In the genomic region with DNA sequence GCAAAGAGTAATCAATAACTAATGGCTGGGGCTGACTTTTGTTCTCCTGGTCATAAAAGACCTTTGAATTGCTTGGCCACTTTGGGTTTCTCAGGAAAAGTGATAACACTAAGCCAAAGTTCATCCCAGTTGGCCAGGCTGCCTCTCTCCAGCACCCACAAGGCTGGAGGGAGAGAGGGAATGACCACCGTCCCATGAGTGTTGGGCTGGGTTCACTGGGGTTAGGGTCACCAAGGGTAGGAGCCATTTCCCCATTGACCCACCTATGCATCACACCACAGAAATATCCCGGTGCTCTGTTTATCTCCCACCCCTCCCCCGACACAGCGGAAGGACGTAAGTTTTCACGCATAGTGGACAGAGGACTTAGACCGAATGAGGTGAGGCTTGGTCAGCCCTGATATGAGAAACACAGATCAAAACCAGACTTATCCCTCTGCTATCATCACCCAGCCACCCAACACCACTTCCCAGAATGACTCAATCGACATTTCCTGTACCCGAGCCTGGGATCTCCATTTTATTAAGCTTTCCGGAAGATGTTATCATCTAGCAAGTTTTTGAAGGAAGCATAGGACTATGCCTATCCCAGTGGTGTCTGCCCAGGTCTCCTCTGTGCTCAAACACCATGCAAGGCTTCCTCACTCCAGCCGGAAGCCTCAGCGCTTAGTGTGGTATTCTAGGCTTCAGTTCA, we compare ENCODE assay signal across 15 cellular contexts. TPM values are rescaled to one million over a fixed set of nuclear protein-coding genes. Genes with fewer than 3 reads are reported as not detected.
DNase-seq lines count a peak whose midpoint lies in the region; ATAC-seq, FAIRE-seq and TF ChIP-seq lines count a peak whose summit lies in the region.
"Had no signal": no experiment of that assay in that cellular context is flagged by ENCODE, and none has a peak within 500 bp of the region (broad histone marks: within the 10 kb centered on the region; RNA-seq: fewer than 3 reads in every experiment).

No MANE protein-coding gene starts in this region.

- TF ChIP-seq CTCF in A549 (IDR thresholded peaks at IDR 0.05) = no peak
- TF ChIP-seq CTCF in HepG2 (CRISPR knock-in tag; IDR thresholded peaks at IDR 0.05) = no peak

- H2AFZ ChIP-seq in HepG2 (ENCODE audit: low read length) = no peak overlapping the region

- DNase-seq in A549 (ENCODE audit: low read depth in 1 of 2, low spot score in 1 of 2) = no peak
- DNase-seq in M059J (ENCODE audit: low read depth) = peak; percentile 46
- DNase-seq in dermis blood vessel endothelial cell = peak; percentile 28
- DNase-seq in HepG2 (ENCODE audit: low spot score) = no peak
- no peak for DNase-seq in activated T-cell treated with anti-CD3 and anti-CD28 coated beads, Interleukin-2, amount 50 U/mL, for 48 hours
- no peak for DNase-seq in activated T-helper 2 cell treated with anti-CD3 and anti-CD28 coated beads, Interferon-gamma antibody, Interleukin-2, Interleukin-4, amounts not matched to agents 10 μg/mL and 5 μg/mL and 100 μg/mL, durations not matched to agents 14 hours and 24 hours and 36 hours (ENCODE audit: low spot score)
- no peak for DNase-seq in middle frontal gyrus (ENCODE audit: extremely low spot score, low spot score)
- DNase-seq in retina = no peak
- DNase-seq: DMS53, GOT3, NCI-H187 treated with DMSO at 0.1 percent for 48 hours, NCI-H774, SHP77 treated with DMSO at 0.1 percent for 48 hours had no signal

- H3K36me3 Mint-ChIP-seq in activated T-helper 2 cell treated with anti-CD3 and anti-CD28 coated beads, Interferon-gamma antibody, Interleukin-2, Interleukin-4, amounts not matched to agents 10 μg/mL and 5 μg/mL and 100 μg/mL, durations not matched to agents 14 hours and 24 hours and 36 hours (ENCODE audit: low read depth) = no peaks in the 10 kb centered on the region

- H3K27me3 ChIP-seq in HepG2 (ENCODE audit: control insufficient read depth in 1 of 2, insufficient read depth in 2 of 2, low read length in 2 of 2) = no peaks in the 10 kb centered on the region

- H3K9ac ChIP-seq in HepG2 (ENCODE audit: insufficient read depth, low read depth, low read length) = no peak overlapping the region

- peaks cover 30% of the 10 kb centered on the region for H3K27me3 Mint-ChIP-seq in activated T-helper 2 cell treated with anti-CD3 and anti-CD28 coated beads, Interferon-gamma antibody, Interleukin-2, Interleukin-4, amounts not matched to agents 10 μg/mL and 5 μg/mL and 100 μg/mL, durations not matched to agents 14 hours and 24 hours and 36 hours (ENCODE audit: low read depth)

- FAIRE-seq in A549 (lab: Jason Lieb, UNC) (no peak), HepG2 (lab: Jason Lieb, UNC) (no peak)
- FAIRE-seq: A204.1 had no signal

- TF ChIP-seq EP300 in A549 (IDR thresholded peaks at IDR 0.05) (no peak), HepG2 (IDR thresholded peaks at IDR 0.05; ENCODE audit: low read depth in 2 of 2, low read length in 2 of 2) (no peak), HepG2 (CRISPR knock-in tag; IDR thresholded peaks at IDR 0.05; ENCODE audit: borderline replicate concordance) (no peak)

- BruUV-seq in HepG2 (replicated peaks; lab: Mats Ljungman, UMichigan) = no TSS peak

- CTCF ChIA-PET in A549 (lab: Yijun Ruan, JAX) (interaction anchor here (1.2 to 1.4 kb wide), 2 partner anchors 36 to 126 kb away, joined by 4 to 6 read pairs; no protein-coding TSS in a partner anchor), HepG2 (lab: Yijun Ruan, JAX; ENCODE audit: low intra/inter-chr PET ratio, low total read pairs) (no interaction called here)

- TF ChIP-seq RAD21 in A549 (conservative IDR thresholded peaks at IDR 0.05 in 1 of 2, IDR thresholded peaks at IDR 0.05 in 1 of 2) (no peak), HepG2 (CRISPR knock-in tag; IDR thresholded peaks at IDR 0.05) (no peak)

- no peaks in the 10 kb centered on the region for H3K4me1 ChIP-seq in A549
- H3K4me1 ChIP-seq in HepG2 (ENCODE audit: insufficient read depth, low read length) = peaks cover 24% of the 10 kb centered on the region

- H3K4me2 ChIP-seq in A549 = no peak overlapping the region
- H3K4me2 ChIP-seq in HepG2 (ENCODE audit: low read depth, low read length) = peak overlapping the region; percentile 52

- POLR2A ChIA-PET in A549 (lab: Yijun Ruan, JAX) (no interaction called here), HepG2 (lab: Yijun Ruan, JAX) (no interaction called here)

- no peaks in the 10 kb centered on the region for H3K36me3 ChIP-seq in HepG2 (replicated peaks in 1 of 2; ENCODE audit: control insufficient read depth in 1 of 2, insufficient read depth in 2 of 2, low read length in 2 of 2)

- H3K27ac ChIP-seq in A549 (no peak overlapping the region), HepG2 (ENCODE audit: extremely low read length, insufficient read depth, low read length) (no peak overlapping the region)
- H3K27ac ChIP-seq: C4-2B had no signal

- WGBS in A549 (ENCODE audit: missing lambda C conversion rate) = 79% methylated on average over 12 of the region's 12 CpGs
- WGBS in HepG2 (ENCODE audit: low lambda C conversion rate) = 8% methylated on average over 10 of the region's 12 CpGs

- no peak overlapping the region for H3K27ac Mint-ChIP-seq in activated T-helper 2 cell treated with anti-CD3 and anti-CD28 coated beads, Interferon-gamma antibody, Interleukin-2, Interleukin-4, amounts not matched to agents 10 μg/mL and 5 μg/mL and 100 μg/mL, durations not matched to agents 14 hours and 24 hours and 36 hours

- H3K79me2 ChIP-seq in HepG2 (ENCODE audit: insufficient read depth, low read length) = no peaks in the 10 kb centered on the region

- H3K4me3 ChIP-seq in A549 = no peak overlapping the region
- peak overlapping the region in 1 of 3 experiments; percentile 7; a peak in 1 of 6 replicates for H3K4me3 ChIP-seq in HepG2 (replicated peaks in 1 of 3; ENCODE audit: insufficient read depth in 1 of 3, low read depth in 2 of 3, low read length in 3 of 3)

- no peaks in the 10 kb centered on the region for H3K9me3 Mint-ChIP-seq in activated T-helper 2 cell treated with anti-CD3 and anti-CD28 coated beads, Interferon-gamma antibody, Interleukin-2, Interleukin-4, amounts not matched to agents 10 μg/mL and 5 μg/mL and 100 μg/mL, durations not matched to agents 14 hours and 24 hours and 36 hours

- intact Hi-C loops in HepG2 (cut with micrococcal nuclease; ENCODE audit: unreplicated experiment) = no loop called here
- intact Hi-C loops in activated T-helper 2 cell treated with anti-CD3 and anti-CD28 coated beads, Interferon-gamma antibody, Interleukin-2, Interleukin-4, amounts not matched to agents 10 μg/mL and 5 μg/mL and 100 μg/mL, durations not matched to agents 14 hours and 24 hours and 36 hours (cut with micrococcal nuclease) = no loop called here

- no peaks in the 10 kb centered on the region for H4K20me1 ChIP-seq in HepG2 (ENCODE audit: insufficient read depth, low read length)

- no peak for TF ChIP-seq POLR2A in A549 (IDR thresholded peaks at IDR 0.05; ENCODE audit: low read length)
- TF ChIP-seq POLR2A in HepG2 (IDR thresholded peaks at IDR 0.05; ENCODE audit: insufficient read depth in 1 of 2, low read depth in 2 of 2, low read length in 2 of 2) = no peak

- peak; percentile 34 to 36; a peak in 2 of 6 replicates for ATAC-seq in A549
- ATAC-seq in HepG2 = peak; percentile 79

- H3K4me3 Mint-ChIP-seq in activated T-helper 2 cell treated with anti-CD3 and anti-CD28 coated beads, Interferon-gamma antibody, Interleukin-2, Interleukin-4, amounts not matched to agents 10 μg/mL and 5 μg/mL and 100 μg/mL, durations not matched to agents 14 hours and 24 hours and 36 hours (ENCODE audit: low read depth) = no peak overlapping the region

- no peaks in the 10 kb centered on the region for H3K4me1 Mint-ChIP-seq in activated T-helper 2 cell treated with anti-CD3 and anti-CD28 coated beads, Interferon-gamma antibody, Interleukin-2, Interleukin-4, amounts not matched to agents 10 μg/mL and 5 μg/mL and 100 μg/mL, durations not matched to agents 14 hours and 24 hours and 36 hours (ENCODE audit: low read depth)

- H3K9me3 ChIP-seq in A549 (no peaks in the 10 kb centered on the region), HepG2 (ENCODE audit: low read length) (no peaks in the 10 kb centered on the region)

- in situ Hi-C loops in HepG2 (cut with HindIII; ENCODE audit: extremely low pct_ligation_motif_present, low pct_unique_long_range_greater_than_20kb) = no loop called here

RNA-seq across cellular contexts. Expression of gene PPARGC1B, which starts 27.0 kb away (rescaled TPM):
- polyA plus RNA-seq in A549 (2011; rRNA removed) (1.0 and 1.1 TPM in 2 replicates), A549 (2017; fragmentation: RNase III; extraction: RNeasy Plus Mini Kit Qiagen cat#74134 plus additional on column Dnase treatment) (1.5 to 1.7 TPM (median 1.7 TPM) in 3 replicates), HepG2 (2011; rRNA removed) (0.13 and 0.24 TPM in 2 replicates)
- 1.3 and 1.6 TPM in 2 replicates for polyA plus RNA-seq in A549 (2012; cell fraction: cytosol; rRNA removed)
- polyA plus RNA-seq in A549 (2012; cell fraction: nucleus; rRNA removed) = 3.8 and 4.1 TPM in 2 replicates
- 2.4 and 4.5 TPM in 2 replicates for polyA minus RNA-seq in A549 (2011; rRNA and poly(A)+ RNA removed)
- total RNA-seq in M059J (2014; rRNA removed; shearing (Covaris generic)) = 0.66 and 0.86 TPM in 2 replicates
- total RNA-seq in dermis blood vessel endothelial cell (1.0 and 2.2 TPM in 2 replicates), HepG2 (2016; rRNA removed; fragmentation: Illumina TruSeq; extraction: Trizol) (0.73 and 1.1 TPM in 2 replicates)
- 0.30 and 0.35 TPM in 2 replicates for total RNA-seq in HepG2 (2016; cell fraction: cytosol; rRNA removed; fragmentation: Illumina TruSeq; extraction: Trizol; ENCODE audit: low read depth)
- total RNA-seq in HepG2 (2016; cell fraction: insoluble cytoplasmic fraction; rRNA removed; fragmentation: Illumina TruSeq; extraction: Trizol) = 0.76 and 0.92 TPM in 2 replicates
- total RNA-seq in HepG2 (2016; cell fraction: membrane; rRNA removed; fragmentation: Illumina TruSeq; extraction: Trizol) = 0.41 and 0.49 TPM in 2 replicates
- total RNA-seq in HepG2 (2016; cell fraction: nucleus; rRNA removed; fragmentation: Illumina TruSeq; extraction: Trizol) = 1.4 and 2.4 TPM in 2 replicates
- polyA plus RNA-seq in HepG2 (2011; cell fraction: cytosol; rRNA removed) = 0.11 and 0.12 TPM in 2 replicates
- 1.3 and 1.4 TPM in 2 replicates for polyA plus RNA-seq in HepG2 (2011; cell fraction: nucleus; rRNA removed)
- 0.12 and 0.28 TPM in 2 replicates for polyA plus RNA-seq in HepG2 (2012)
- 0.07 and 0.09 TPM in 2 replicates for polyA plus RNA-seq in HepG2 (2016; cell fraction: cytosol; fragmentation: Illumina TruSeq; extraction: Trizol; ENCODE audit: low read depth)
- 0.50 and 0.53 TPM in 2 replicates for polyA plus RNA-seq in HepG2 (2016; cell fraction: insoluble cytoplasmic fraction; fragmentation: Illumina TruSeq; extraction: Trizol; ENCODE audit: low read depth)
- polyA plus RNA-seq in HepG2 (2016; cell fraction: membrane; fragmentation: Illumina TruSeq; extraction: Trizol; ENCODE audit: low read depth) = 0.06 and 0.14 TPM in 2 replicates
- 1.8 and 2.1 TPM in 2 replicates for polyA plus RNA-seq in HepG2 (2016; cell fraction: nucleus; fragmentation: Illumina TruSeq; extraction: Trizol; ENCODE audit: insufficient read depth, low read depth)
- 0.78 and 4.8 TPM in 2 replicates for polyA minus RNA-seq in HepG2 (2011; rRNA and poly(A)+ RNA removed; ENCODE audit: low replicate concordance)
- 0.35 and 0.40 TPM in 2 replicates for polyA minus RNA-seq in HepG2 (2011; cell fraction: cytosol; rRNA and poly(A)+ RNA removed)
- 0.90 and 1.1 TPM in 2 replicates for polyA minus RNA-seq in HepG2 (2011; cell fraction: nucleus; rRNA and poly(A)+ RNA removed)
- total RNA-seq in activated T-helper 2 cell treated with anti-CD3 and anti-CD28 coated beads, Interferon-gamma antibody, Interleukin-2, Interleukin-4, amounts not matched to agents 10 μg/mL and 5 μg/mL and 100 μg/mL, durations not matched to agents 14 hours and 24 hours and 36 hours = 7.1 and 8.5 TPM in 2 replicates

Comparison
In these comparisons a context has a peak if more than half of its experiments do, and no peak if none do; other contexts are left out.
1. DNase-seq: peak in M059J (single experiment) and dermis blood vessel endothelial cell (single experiment); none in A549 (0 of 2), HepG2 (single experiment), activated T-cell treated with anti-CD3 and anti-CD28 coated beads, Interleukin-2, amount 50 U/mL, for 48 hours (0 of 2), activated T-helper 2 cell treated with anti-CD3 and anti-CD28 coated beads, Interferon-gamma antibody, Interleukin-2, Interleukin-4, amounts not matched to agents 10 μg/mL and 5 μg/mL and 100 μg/mL, durations not matched to agents 14 hours and 24 hours and 36 hours (single experiment), middle frontal gyrus (single experiment) and retina (single experiment).